ENCODE assay signal across 8 cellular contexts in the genomic region with DNA sequence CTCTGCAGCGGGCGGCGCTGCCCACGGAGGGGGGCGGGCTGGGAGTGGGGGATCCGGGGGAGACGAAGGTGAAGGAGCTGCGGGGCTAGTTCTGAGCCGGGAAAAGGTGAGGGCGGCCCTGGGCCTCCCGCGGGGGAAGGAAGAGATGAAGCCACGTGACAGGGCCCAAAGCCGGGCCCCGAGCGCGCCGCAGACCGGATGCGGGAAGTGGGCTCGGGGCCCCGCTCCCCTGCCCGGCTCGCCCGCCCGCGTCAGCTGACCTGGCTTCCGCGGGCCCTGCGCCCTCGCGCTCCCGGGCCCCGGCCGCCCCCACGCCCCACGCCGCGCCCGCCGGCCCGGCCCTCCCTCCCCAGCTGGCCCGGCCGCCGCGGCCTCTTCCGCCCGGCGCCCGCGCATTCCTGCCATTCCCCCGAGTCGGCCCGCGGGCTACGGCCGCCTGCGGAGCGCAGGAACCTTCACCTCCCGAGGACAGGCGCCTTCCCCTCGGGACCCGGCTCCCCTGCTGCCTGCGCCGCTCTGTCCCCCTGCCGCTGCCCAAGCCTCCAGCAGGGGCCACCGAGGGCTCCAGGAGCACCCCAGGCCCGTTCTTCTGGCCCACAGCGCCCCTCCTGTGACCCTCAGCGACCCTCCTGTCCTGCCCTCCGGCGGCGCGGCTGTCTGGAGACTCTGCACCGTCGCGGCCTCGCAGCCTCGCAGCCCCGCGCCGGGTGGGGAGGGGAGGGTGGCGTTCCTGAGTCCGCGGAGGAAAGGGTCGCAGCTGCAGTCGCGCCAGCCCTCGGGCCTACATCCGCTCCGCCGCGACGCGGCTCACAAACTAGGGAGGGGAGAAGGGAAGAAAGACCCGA. TPM values are rescaled to one million over a fixed set of nuclear protein-coding genes. Genes with fewer than 3 reads are reported as not detected.
A peak's percentile ranks its signal among the peaks of the same experiment; 100 is the strongest.
DNase-seq lines count a peak whose midpoint lies in the region; ATAC-seq, FAIRE-seq and TF ChIP-seq lines count a peak whose summit lies in the region.

No MANE protein-coding gene starts in this region.

- no peaks in the 10 kb centered on the region for H3K4me1 ChIP-seq in pancreas
- peaks cover 0 to 46% (median 18%) of the 10 kb centered on the region in 4 donors for H3K4me1 ChIP-seq in tibial nerve

- H3K27me3 ChIP-seq in pancreas: no peaks in the 10 kb centered on the region
- H3K27me3 ChIP-seq in tibial nerve: no peaks in the 10 kb centered on the region

- TF ChIP-seq EP300 in tibial nerve (IDR thresholded peaks at IDR 0.05): peak in 1 of 2 donors; percentile 32

- peak; percentile 74 for ATAC-seq in HG03460 (IDR thresholded peaks at IDR 0.05; ENCODE audit: unreplicated experiment)
- ATAC-seq in Right ventricle myocardium superior (ENCODE audit: poor library complexity): peak; percentile 73
- ATAC-seq in pancreas: peak; percentile 88 to 91 (median 88)

- H3K27me3 Mint-ChIP-seq in activated naive CD8-positive, alpha-beta T cell: no peaks in the 10 kb centered on the region

- intact Hi-C loops in Right ventricle myocardium superior (cut with DNase I): loop anchor here (5.0 to 10.0 kb wide), 2 partner anchors 109 to 172 kb away; partner anchors contain the start of gene WNK1
- intact Hi-C loops in pancreas (cut with DNase I): no loop called here

- H3K4me1 Mint-ChIP-seq in activated naive CD8-positive, alpha-beta T cell (ENCODE audit: low read depth): peaks cover 47% of the 10 kb centered on the region

- no peaks in the 10 kb centered on the region for H3K36me3 ChIP-seq in pancreas
- no peaks in the 10 kb centered on the region for H3K36me3 ChIP-seq in tibial nerve

- H3K9me3 ChIP-seq in pancreas (no peaks in the 10 kb centered on the region), tibial nerve (no peaks in the 10 kb centered on the region)

- DNase-seq in CD1c-positive myeloid dendritic cell (ENCODE audit: extremely low spot score) (peak; percentile 92), GM19240 (ENCODE audit: insufficient read length, low spot score) (peak; percentile 61), SKM-1 (lab: John Stamatoyannopoulos, UW; ENCODE audit: unreplicated experiment) (peak; percentile 21), Right ventricle myocardium superior (peak; percentile 89), pancreas (peak; percentile 74 to 90 (median 82)), tibial nerve (ENCODE audit: low spot score in 2 of 2) (peak in 1 of 2 donors; percentile 39)

- TF ChIP-seq CTCF in pancreas (IDR thresholded peaks at IDR 0.05) (peak in 1 of 4 donors; percentile 15), tibial nerve (IDR thresholded peaks at IDR 0.05) (peak in 4 of 5 experiments; percentile 27 to 64 (median 53))

- no peak for FAIRE-seq in pancreas (lab: Jason Lieb, UNC)

- WGBS in pancreas, 2 donors: 1 to 2% methylated on average over 70 to 96 of the region's 96 CpGs
- 3 to 8% methylated on average over 53 to 63 of the region's 96 CpGs for WGBS in tibial nerve, 2 donors

- TF ChIP-seq POLR2A in tibial nerve (IDR thresholded peaks at IDR 0.05): peak in 1 of 2 donors; percentile 35

- H3K27ac ChIP-seq in pancreas (peak overlapping the region; percentile 89 to 92 (median 90)), tibial nerve (peak overlapping the region; percentile 89 to 98 (median 96))

- H3K4me3 ChIP-seq in pancreas: peak overlapping the region; percentile 42 to 70 (median 56)
- H3K4me3 ChIP-seq in tibial nerve: peak overlapping the region; percentile 56 to 74 (median 70)

- H3K36me3 Mint-ChIP-seq in activated naive CD8-positive, alpha-beta T cell: no peaks in the 10 kb centered on the region

- H3K4me3 Mint-ChIP-seq in activated naive CD8-positive, alpha-beta T cell: peak overlapping the region; percentile 83

- no peaks in the 10 kb centered on the region for H3K9me3 Mint-ChIP-seq in activated naive CD8-positive, alpha-beta T cell (ENCODE audit: low read depth)

- H3K27ac Mint-ChIP-seq in activated naive CD8-positive, alpha-beta T cell: peak overlapping the region; percentile 89

RNA-seq across cellular contexts. Expression of gene NINJ2, which starts 20.4 kb away (rescaled TPM):
- total RNA-seq in Right ventricle myocardium superior: 12.6 TPM
- 1 to 10 TPM in 2 of 6 donors, under 1 TPM in 4; 0.32 to 1.8 (median 0.46) TPM for total RNA-seq in pancreas
- 1 to 10 TPM in 1 of 2 donors, under 1 TPM in 1; 0.87 to 1.1 TPM for polyA plus RNA-seq in pancreas
- 10 to 100 TPM in 2 of 4 donors, 1 to 10 TPM in 2; 8.4 to 17.7 (median 12.6) TPM for total RNA-seq in tibial nerve
